ENCODE assay signal across 8 cellular contexts in genomic region chr3:42071720-42072582, GRCh38. TPM values are rescaled to one million over a fixed set of nuclear protein-coding genes. Genes with fewer than 3 reads are reported as not detected.
DNase-seq lines count a peak whose midpoint lies in the region; ATAC-seq and TF ChIP-seq lines count a peak whose summit lies in the region.

No MANE protein-coding gene starts in this region.

- peak; percentile 56 for ATAC-seq in HG03159 (IDR thresholded peaks at IDR 0.05; ENCODE audit: unreplicated experiment)
- peak; percentile 63 for ATAC-seq in left colon
- ATAC-seq in GM19463 (IDR thresholded peaks at IDR 0.05; ENCODE audit: unreplicated experiment), result no peak

- H3K4me1 ChIP-seq in NT2/D1 (ENCODE audit: insufficient read depth, insufficient read length) (peaks cover 18% of the 10 kb centered on the region), stomach (peaks cover 44 to 77% (median 61%) of the 10 kb centered on the region in 4 donors)

- TF ChIP-seq CTCF in GM12865 (IDR thresholded peaks at IDR 0.05; ENCODE audit: insufficient read depth, low read depth, low read length, missing control alignments) (no peak), stomach (IDR thresholded peaks at IDR 0.05) (no peak)

- peak overlapping the region; percentile 25 to 86 (median 76) for H3K27ac ChIP-seq in stomach

- DNase-seq in GM12865 (ENCODE audit: low read depth), result peak; percentile 84
- DNase-seq in NT2/D1 (ENCODE audit: low read depth, low spot score), result no peak
- peak; percentile 95 to 96 for DNase-seq in cerebellar nuclear complex (lab: John Stamatoyannopoulos, UW)
- DNase-seq in left colon, result peak; percentile 76 to 86
- peak; percentile 75 for DNase-seq in stomach
- DNase-seq in NK-92 (lab: John Stamatoyannopoulos, UW; ENCODE audit: unreplicated experiment), result no peak

- 12 to 17% (median 15%) methylated on average over 8 to 14 of the region's 14 CpGs for WGBS in stomach, 5 donors

- H3K9me3 ChIP-seq in NT2/D1 (ENCODE audit: insufficient read depth, low read length) (no peaks in the 10 kb centered on the region), stomach (no peaks in the 10 kb centered on the region)

- H3K4me3 ChIP-seq in GM12865 (ENCODE audit: low read depth, low read length) (peak overlapping the region; percentile 5; the same call in 1 of the 2 replicates), NT2/D1 (ENCODE audit: insufficient read length, low read depth) (no peak overlapping the region), stomach (peak overlapping the region in 3 of 4 donors; percentile 7 to 28 (median 10))

- H3K36me3 ChIP-seq in NT2/D1 (ENCODE audit: insufficient read depth, insufficient read length, low read length), result no peaks in the 10 kb centered on the region
- H3K36me3 ChIP-seq in stomach, result no peaks in the 10 kb centered on the region

- peak; percentile 39 for TF ChIP-seq EP300 in stomach (IDR thresholded peaks at IDR 0.05)

- H3K27me3 ChIP-seq in NT2/D1 (ENCODE audit: insufficient read depth, insufficient read length) (no peaks in the 10 kb centered on the region), stomach (no peaks in the 10 kb centered on the region)

- intact Hi-C loops in left colon (cut with DNase I, micrococcal nuclease) (loop anchor here in 1 of 2 donors (10.0 kb wide), 1 partner anchor 57 kb away; no protein-coding TSS in a partner anchor), stomach (cut with DNase I; ENCODE audit: low total_unique reads) (no loop called here)

- TF ChIP-seq POLR2A in stomach (IDR thresholded peaks at IDR 0.05), result no peak

- H3K9ac ChIP-seq in NT2/D1 (ENCODE audit: insufficient read length, low read depth), result peak overlapping the region; percentile 38

RNA-seq across cellular contexts. Expression of gene TRAK1, which starts 19.2 kb away (rescaled TPM):
- 10 to 100 TPM; 81.2 to 91.6 TPM for total RNA-seq in left colon
- 100 to 1,000 TPM in 4 of 5 donors, 10 to 100 TPM in 1; 67.1 to 328 (median 107) TPM for total RNA-seq in stomach
- 10 to 100 TPM; 17.2 to 33.5 (median 20.1) TPM for polyA plus RNA-seq in stomach

Comparison
In these comparisons a context has a peak if more than half of its experiments do, and no peak if none do; other contexts are left out.
1. DNase-seq: peak in GM12865 (single experiment), cerebellar nuclear complex (2 of 2), left colon (2 of 2) and stomach (single experiment); none in NT2/D1 (single experiment) and NK-92 (single experiment).